ENCODE assay signal across 8 cellular contexts in the genomic region with DNA sequence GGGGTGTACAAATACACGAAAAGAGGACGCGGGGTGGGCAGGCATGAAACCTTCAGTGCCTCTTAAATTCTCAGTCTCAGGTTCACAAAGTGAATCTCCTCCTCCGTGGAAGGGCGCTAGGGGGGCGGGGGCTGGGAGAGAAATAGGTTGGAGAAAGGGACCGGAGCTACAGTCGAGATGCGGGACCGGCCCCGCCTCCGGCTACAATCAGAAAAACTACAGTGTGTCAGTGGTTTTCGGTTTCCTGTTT. TPM values are rescaled to one million over a fixed set of nuclear protein-coding genes. Genes with fewer than 3 reads are reported as not detected.
DNase-seq lines count a peak whose midpoint lies in the region; ATAC-seq, FAIRE-seq and TF ChIP-seq lines count a peak whose summit lies in the region.

No MANE protein-coding gene starts in this region.

- TF ChIP-seq CTCF in GM12864 (IDR thresholded peaks at IDR 0.05; ENCODE audit: low read depth, low read length, missing control alignments) (no peak), OCI-LY7 (conservative IDR thresholded peaks at IDR 0.05; ENCODE audit: low read length) (no peak), chondrocyte (IDR thresholded peaks at IDR 0.05) (no peak)

- H3K36me3 Mint-ChIP-seq in chondrocyte (ENCODE audit: low read depth): no peaks in the 10 kb centered on the region

- H3K36me3 ChIP-seq in OCI-LY7 (ENCODE audit: insufficient read depth, low read length): no peaks in the 10 kb centered on the region

- H4K20me1 ChIP-seq in OCI-LY7 (ENCODE audit: insufficient read depth, low read length): no peaks in the 10 kb centered on the region

- H3K4me2 ChIP-seq in OCI-LY7 (ENCODE audit: low read length): peak overlapping the region; percentile 81

- intact Hi-C loops in OCI-LY7 (cut with micrococcal nuclease; ENCODE audit: unreplicated experiment): loop anchor here (5.0 to 10.0 kb wide), 5 partner anchors 98 to 1133 kb away; partner anchors contain the start of genes NOCT, RAB33B and SETD7

- no peaks in the 10 kb centered on the region for H3K9me3 ChIP-seq in OCI-LY7 (ENCODE audit: low read length)

- POLR2A ChIA-PET in OCI-LY7 (lab: Charles Lee): interaction anchor here (0.5 to 0.8 kb wide), 5 partner anchors 8 to 459 kb away, joined by 3 to 5 read pairs (median 4); no protein-coding TSS in a partner anchor

- peaks cover 16% of the 10 kb centered on the region for H3K4me1 Mint-ChIP-seq in chondrocyte (ENCODE audit: low read depth)

- H3K27ac Mint-ChIP-seq in chondrocyte (ENCODE audit: unreplicated experiment): peak overlapping the region; percentile 89

- H3K27me3 Mint-ChIP-seq in chondrocyte (ENCODE audit: low read depth): no peaks in the 10 kb centered on the region

- peak overlapping the region; percentile 84 for H2AFZ ChIP-seq in OCI-LY7 (ENCODE audit: low read length)

- FAIRE-seq in RCC 7860 (lab: Jason Lieb, UNC): no peak

- H3K9me2 ChIP-seq in OCI-LY7 (ENCODE audit: insufficient read depth, low read length): no peaks in the 10 kb centered on the region

- H3K4me1 ChIP-seq in OCI-LY7 (ENCODE audit: insufficient read depth, low read length, poor library complexity, severe bottlenecking): peaks cover 25% of the 10 kb centered on the region

- H3K27ac ChIP-seq in OCI-LY7 (ENCODE audit: low read depth, low read length, poor library complexity, severe bottlenecking): peak overlapping the region; percentile 52

- H3K79me2 ChIP-seq in OCI-LY7 (ENCODE audit: insufficient read depth, low read depth, low read length): no peaks in the 10 kb centered on the region

- CTCF ChIA-PET in OCI-LY7 (lab: Charles Lee; ENCODE audit: unreplicated experiment): interaction anchor here (1.0 kb wide), 1 partner anchor 34 kb away, joined by 3 read pairs; no protein-coding TSS in a partner anchor

- no peak for ATAC-seq in HG03108 (IDR thresholded peaks at IDR 0.05; ENCODE audit: unreplicated experiment)

- DNase-seq in GM12864 (ENCODE audit: low read depth) (no peak), OCI-LY7 (ENCODE audit: low spot score) (no peak), chondrocyte (ENCODE audit: low spot score) (no peak), mucosa of gallbladder (ENCODE audit: low spot score) (peak; percentile 90), ureter (ENCODE audit: low spot score) (peak; percentile 92), RCC 7860 (ENCODE audit: low spot score) (no peak), NCI-H2196 (lab: John Stamatoyannopoulos, UW; ENCODE audit: unreplicated experiment) (no peak)

- no peaks in the 10 kb centered on the region for H3K9me3 Mint-ChIP-seq in chondrocyte (ENCODE audit: low read depth)

- peak overlapping the region; percentile 29; the same call in 1 of the 2 replicates for H3K4me3 ChIP-seq in GM12864 (ENCODE audit: low read depth, low read length)
- H3K4me3 ChIP-seq in OCI-LY7 (ENCODE audit: low read depth, low read length, poor library complexity, severe bottlenecking): peak overlapping the region; percentile 72

- BruUV-seq in OCI-LY7 (replicated peaks; lab: Mats Ljungman, UMichigan): no TSS peak

- peak overlapping the region; percentile 81 for H3K4me3 Mint-ChIP-seq in chondrocyte (ENCODE audit: unreplicated experiment)

RNA-seq across cellular contexts. Expression of gene MAML3, which starts 3.4 kb away (rescaled TPM):
- 1.2 and 1.8 TPM in 2 replicates for total RNA-seq in OCI-LY7 (2014; rRNA removed; shearing (Covaris generic))
- 0.74 and 0.80 TPM in 2 replicates for total RNA-seq in OCI-LY7 (2022)
- total RNA-seq in chondrocyte: 1.6 to 7.2 TPM (median 2.0 TPM) in 3 replicates
- 13.9 TPM for total RNA-seq in mucosa of gallbladder
- total RNA-seq in ureter: 23.4 TPM

Comparison
In these comparisons a context has a peak if more than half of its experiments do, and no peak if none do; other contexts are left out.
1. DNase-seq: peak in mucosa of gallbladder (single experiment) and ureter (single experiment); none in GM12864 (single experiment), OCI-LY7 (single experiment), chondrocyte (single experiment), RCC 7860 (single experiment) and NCI-H2196 (single experiment).